1 cellular context compared by ENCODE assay signal in genomic region chr16:57377080-57377841, GRCh38.
A peak's percentile ranks its signal among the peaks of the same experiment; 100 is the strongest.
TF ChIP-seq lines count a peak whose summit lies in the region.

No MANE protein-coding gene starts in this region.

TF ChIP-seq in GM12878, 131 proteins besides CTCF, POLR2A, EP300 and RAD21 (continued from another document):
- TF ChIP-seq TARDBP (IDR thresholded peaks at IDR 0.05; ENCODE audit: borderline replicate concordance) (peak; percentile 82; the same call in 1 of the 2 replicates), ZNF217 (IDR thresholded peaks at IDR 0.05) (no peak; the same call in 1 of the 2 replicates), TBL1XR1 (IDR thresholded peaks at IDR 0.05; ENCODE audit: low read depth, low read length) (peak; percentile 53; the same call in 1 of the 2 replicates), ZSCAN29 (IDR thresholded peaks at IDR 0.05) (no peak), TCF12 (IDR thresholded peaks at IDR 0.05; ENCODE audit: low read depth, low read length) (peak; percentile 72), USF2 (IDR thresholded peaks at IDR 0.05; ENCODE audit: borderline replicate concordance, low read depth, low read length) (no peak), ZBTB40 (IDR thresholded peaks at IDR 0.05; ENCODE audit: borderline replicate concordance) (no peak)
